1 cellular context compared by ENCODE assay signal in the genomic region with DNA sequence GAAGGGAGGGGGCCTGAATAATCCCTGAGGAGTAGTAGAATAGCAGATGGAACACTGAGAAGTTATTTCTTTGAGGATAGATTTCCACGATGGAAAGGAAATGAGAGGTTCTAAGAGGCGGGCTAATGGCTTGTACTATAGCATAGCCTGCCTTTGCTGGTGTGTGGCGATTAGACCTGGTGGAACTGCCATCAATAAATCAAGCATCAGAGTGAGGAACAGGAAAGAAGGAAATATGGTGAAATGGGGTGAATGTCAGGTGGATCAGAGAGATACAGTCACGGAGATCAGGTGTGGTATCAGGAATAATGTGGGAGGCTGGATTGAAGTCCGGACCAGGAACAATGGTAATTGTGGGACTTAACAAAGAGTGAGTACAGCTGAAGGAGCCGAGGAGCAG.
TF ChIP-seq lines count a peak whose summit lies in the region.
"Not testable (repeated sequence)": the region's sequence is repeated elsewhere in the genome, so short reads cannot be mapped to it uniquely, and the experiment has no call there.

No MANE protein-coding gene starts in this region.

TF ChIP-seq in K562, 482 proteins besides CTCF, POLR2A, EP300 and RAD21:
- TF ChIP-seq, protein P1, sequence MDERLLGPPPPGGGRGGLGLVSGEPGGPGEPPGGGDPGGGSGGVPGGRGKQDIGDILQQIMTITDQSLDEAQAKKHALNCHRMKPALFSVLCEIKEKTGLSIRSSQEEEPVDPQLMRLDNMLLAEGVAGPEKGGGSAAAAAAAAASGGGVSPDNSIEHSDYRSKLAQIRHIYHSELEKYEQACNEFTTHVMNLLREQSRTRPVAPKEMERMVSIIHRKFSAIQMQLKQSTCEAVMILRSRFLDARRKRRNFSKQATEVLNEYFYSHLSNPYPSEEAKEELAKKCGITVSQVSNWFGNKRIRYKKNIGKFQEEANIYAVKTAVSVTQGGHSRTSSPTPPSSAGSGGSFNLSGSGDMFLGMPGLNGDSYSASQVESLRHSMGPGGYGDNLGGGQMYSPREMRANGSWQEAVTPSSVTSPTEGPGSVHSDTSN (CRISPR knock-in tag; IDR thresholded peaks at IDR 0.05; ENCODE audit: low read depth) = not testable (repeated sequence)
- TF ChIP-seq, protein P1 (tag; conservative IDR thresholded peaks at IDR 0.05; ENCODE audit: low read depth) = peak; percentile 53; the same call in 1 of the 2 replicates
- TF ChIP-seq CBFA2T3 (IDR thresholded peaks at IDR 0.05) (peak; percentile 49), MEIS2 (IDR thresholded peaks at IDR 0.05; ENCODE audit: partially characterized antibody) (peak; percentile 56), ARID1B (IDR thresholded peaks at IDR 0.05) (peak; percentile 42; the same call in 1 of the 2 replicates)
- TF ChIP-seq, protein P2, sequence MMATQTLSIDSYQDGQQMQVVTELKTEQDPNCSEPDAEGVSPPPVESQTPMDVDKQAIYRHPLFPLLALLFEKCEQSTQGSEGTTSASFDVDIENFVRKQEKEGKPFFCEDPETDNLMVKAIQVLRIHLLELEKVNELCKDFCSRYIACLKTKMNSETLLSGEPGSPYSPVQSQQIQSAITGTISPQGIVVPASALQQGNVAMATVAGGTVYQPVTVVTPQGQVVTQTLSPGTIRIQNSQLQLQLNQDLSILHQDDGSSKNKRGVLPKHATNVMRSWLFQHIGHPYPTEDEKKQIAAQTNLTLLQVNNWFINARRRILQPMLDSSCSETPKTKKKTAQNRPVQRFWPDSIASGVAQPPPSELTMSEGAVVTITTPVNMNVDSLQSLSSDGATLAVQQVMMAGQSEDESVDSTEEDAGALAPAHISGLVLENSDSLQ (IDR thresholded peaks at IDR 0.05) = peak; percentile 70
- TF ChIP-seq, protein P3, sequence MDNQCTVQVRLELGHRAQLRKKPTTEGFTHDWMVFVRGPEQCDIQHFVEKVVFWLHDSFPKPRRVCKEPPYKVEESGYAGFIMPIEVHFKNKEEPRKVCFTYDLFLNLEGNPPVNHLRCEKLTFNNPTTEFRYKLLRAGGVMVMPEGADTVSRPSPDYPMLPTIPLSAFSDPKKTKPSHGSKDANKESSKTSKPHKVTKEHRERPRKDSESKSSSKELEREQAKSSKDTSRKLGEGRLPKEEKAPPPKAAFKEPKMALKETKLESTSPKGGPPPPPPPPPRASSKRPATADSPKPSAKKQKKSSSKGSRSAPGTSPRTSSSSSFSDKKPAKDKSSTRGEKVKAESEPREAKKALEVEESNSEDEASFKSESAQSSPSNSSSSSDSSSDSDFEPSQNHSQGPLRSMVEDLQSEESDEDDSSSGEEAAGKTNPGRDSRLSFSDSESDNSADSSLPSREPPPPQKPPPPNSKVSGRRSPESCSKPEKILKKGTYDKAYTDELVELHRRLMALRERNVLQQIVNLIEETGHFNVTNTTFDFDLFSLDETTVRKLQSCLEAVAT (IDR thresholded peaks at IDR 0.05) = peak in 1 of 2 experiments; percentile 44; a peak in 1 of 4 replicates
TF ChIP-seq in K562: peak in this region for 6; not testable (repeated sequence) for 476.
